ENCODE assay signal across 17 cellular contexts in genomic region chr17:14693382-14693781, GRCh38.
"Had no signal": no experiment of that assay in that cellular context is flagged by ENCODE, and none has a peak within 500 bp of the region (broad histone marks: within the 10 kb centered on the region; RNA-seq: fewer than 3 reads in every experiment).

No MANE protein-coding gene starts in this region.

- H3K27ac Mint-ChIP-seq: activated CD4-positive, alpha-beta memory T cell treated with anti-CD3 and anti-CD28 coated beads for 36 hours; activated CD8-positive, alpha-beta memory T cell treated with anti-CD3 and anti-CD28 coated beads, Interleukin-2, amount 10 ng/mL, durations not matched to agents 7 days and 5 days; activated naive CD4-positive, alpha-beta T cell treated with anti-CD3 and anti-CD28 coated beads, Interleukin-2, amount 50 U/mL, for 24 hours; activated T-helper 2 cell treated with anti-CD3 and anti-CD28 coated beads, Interferon-gamma antibody, Interleukin-2, Interleukin-4, amounts not matched to agents 10 μg/mL and 5 μg/mL and 100 μg/mL, durations not matched to agents 14 hours and 24 hours and 36 hours; mesothelial cell of epicardium; neural progenitor cell; stimulated activated naive CD8-positive, alpha-beta T cell treated with anti-CD3 and anti-CD28 coated beads, Interleukin-15, Interleukin-2, amounts not matched to agents 100 ng/mL and 50 ng/mL, for 24 hours had no signal

- H3K4me1 Mint-ChIP-seq: activated CD8-positive, alpha-beta memory T cell treated with anti-CD3 and anti-CD28 coated beads, Interleukin-2, amount 10 ng/mL, durations not matched to agents 7 days and 5 days; mesothelial cell of epicardium; neural progenitor cell had no signal

- ATAC-seq: activated CD8-positive, alpha-beta memory T cell treated with anti-CD3 and anti-CD28 coated beads, Interleukin-2, amount 10 ng/mL, durations not matched to agents 7 days and 5 days; gastrocnemius medialis; left colon had no signal

- H3K27me3 Mint-ChIP-seq: activated CD8-positive, alpha-beta memory T cell treated with anti-CD3 and anti-CD28 coated beads, Interleukin-2, amount 10 ng/mL, durations not matched to agents 7 days and 5 days; activated naive CD4-positive, alpha-beta T cell treated with anti-CD3 and anti-CD28 coated beads, Interleukin-2, amount 50 U/mL, for 24 hours; stimulated activated naive CD8-positive, alpha-beta T cell treated with anti-CD3 and anti-CD28 coated beads, Interleukin-15, Interleukin-2, amounts not matched to agents 100 ng/mL and 50 ng/mL, for 24 hours had no signal

- DNase-seq: activated CD4-positive, alpha-beta memory T cell treated with anti-CD3 and anti-CD28 coated beads for 36 hours; activated CD8-positive, alpha-beta memory T cell treated with anti-CD3 and anti-CD28 coated beads, Interleukin-2, amount 10 ng/mL, durations not matched to agents 7 days and 5 days; activated T-cell treated with anti-CD3 and anti-CD28 coated beads, Interleukin-2, amount 50 U/mL, for 1 hour; adrenal gland; gastrocnemius medialis; left colon; ovary; sigmoid colon; spleen; T-helper 9 cell; upper lobe of left lung; WERI-Rb-1 had no signal

- H3K4me3 Mint-ChIP-seq: activated CD4-positive, alpha-beta memory T cell treated with anti-CD3 and anti-CD28 coated beads for 36 hours; activated CD8-positive, alpha-beta memory T cell treated with anti-CD3 and anti-CD28 coated beads, Interleukin-2, amount 10 ng/mL, durations not matched to agents 7 days and 5 days; activated naive CD4-positive, alpha-beta T cell treated with anti-CD3 and anti-CD28 coated beads, Interleukin-2, amount 50 U/mL, for 24 hours; mesothelial cell of epicardium; neural progenitor cell; stimulated activated naive CD8-positive, alpha-beta T cell treated with anti-CD3 and anti-CD28 coated beads, Interleukin-15, Interleukin-2, amounts not matched to agents 100 ng/mL and 50 ng/mL, for 24 hours had no signal

- H3K36me3 Mint-ChIP-seq: activated CD8-positive, alpha-beta memory T cell treated with anti-CD3 and anti-CD28 coated beads, Interleukin-2, amount 10 ng/mL, durations not matched to agents 7 days and 5 days had no signal
